In genomic region chr1:192057766-192058165, GRCh38 we compare ENCODE assay signal across 7 cellular contexts.
"Had no signal": no experiment of that assay in that cellular context is flagged by ENCODE, and none has a peak within 500 bp of the region (broad histone marks: within the 10 kb centered on the region; RNA-seq: fewer than 3 reads in every experiment).

No MANE protein-coding gene starts in this region.

- ATAC-seq: GM23338, HepG2 had no signal

- FAIRE-seq: H1, H54, HepG2 had no signal

- DNase-seq: H9, HCEC 1CT had no signal

- H3K27ac ChIP-seq: HL-60 had no signal

- H3K4me3 ChIP-seq: GM23338 had no signal
